Comparison of ENCODE assay signal across 8 cellular contexts in genomic region chr9:131406567-131407436, GRCh38. TPM values are rescaled to one million over a fixed set of nuclear protein-coding genes. Genes with fewer than 3 reads are reported as not detected.
A peak's percentile ranks its signal among the peaks of the same experiment; 100 is the strongest.
DNase-seq lines count a peak whose midpoint lies in the region; ATAC-seq and TF ChIP-seq lines count a peak whose summit lies in the region.

No MANE protein-coding gene starts in this region.

- H3K4me2 ChIP-seq in GM23338, result peak overlapping the region; percentile 70
- H3K4me2 ChIP-seq in fibroblast of lung (ENCODE audit: extremely low read depth, insufficient read depth, low read length), result peak overlapping the region; percentile 97

- intact Hi-C loops in gastrocnemius medialis (cut with DNase I; ENCODE audit: low total_unique reads), result no loop called here

- no peak overlapping the region for H3K9ac ChIP-seq in fibroblast of lung (ENCODE audit: insufficient read depth, low read length)

- H3K4me3 Mint-ChIP-seq in GM23338, result peak overlapping the region; percentile 60

- H3K27ac ChIP-seq in GM23338 (ENCODE audit: low read depth) (peak overlapping the region; percentile 83), VCaP (peak overlapping the region; percentile 27; the same call in 1 of the 2 replicates), fibroblast of lung (ENCODE audit: insufficient read depth, low read length) (peak overlapping the region; percentile 65), gastrocnemius medialis (peak overlapping the region; percentile 85 to 96 (median 92))

- H3K4me1 ChIP-seq in GM23338 (ENCODE audit: insufficient read depth) (peaks cover 86% of the 10 kb centered on the region), fibroblast of lung (ENCODE audit: control insufficient read depth, extremely low read depth, insufficient read depth, low read length) (peaks cover 51% of the 10 kb centered on the region), gastrocnemius medialis (peaks cover 96 to 97% of the 10 kb centered on the region in 2 donors)

- H3K9me3 Mint-ChIP-seq in GM23338, result no peaks in the 10 kb centered on the region; the same call in 2 of the 3 replicates

- H3K79me2 ChIP-seq in GM23338 (replicated peaks; ENCODE audit: insufficient read depth) (peaks cover 100% of the 10 kb centered on the region), fibroblast of lung (ENCODE audit: control insufficient read depth, insufficient read depth, low read length) (peaks cover 95% of the 10 kb centered on the region)

- H3K9me3 ChIP-seq in fibroblast of lung (ENCODE audit: control insufficient read depth, insufficient read depth, low read depth, low read length) (no peaks in the 10 kb centered on the region), gastrocnemius medialis (no peaks in the 10 kb centered on the region)

- no peaks in the 10 kb centered on the region for H3K9me2 ChIP-seq in GM23338 (ENCODE audit: insufficient read depth)

- ATAC-seq in GM23338 (no peak), gastrocnemius medialis (no peak), HG03342 (IDR thresholded peaks at IDR 0.05; ENCODE audit: unreplicated experiment) (no peak)

- no peak for DNase-seq in GM23338 (ENCODE audit: low spot score)
- peak; percentile 23 to 45 for DNase-seq in fibroblast of lung (ENCODE audit: low read depth in 2 of 2)
- no peak for DNase-seq in gastrocnemius medialis
- no peak for DNase-seq in NCI-H446 (lab: John Stamatoyannopoulos, UW)
- DNase-seq in NOMO-1 treated with dmso at 0.1 percent for 144 hours (lab: John Stamatoyannopoulos, UW; ENCODE audit: unreplicated experiment), result no peak
- DNase-seq in GM13976 (ENCODE audit: low spot score), result no peak

- H3F3A ChIP-seq in GM23338 (replicated peaks; ENCODE audit: low read depth), result peaks cover 24% of the 10 kb centered on the region; the same call in 1 of the 2 replicates

- H3K4me3 ChIP-seq in GM23338 (peak overlapping the region; percentile 43), fibroblast of lung (replicated peaks in 1 of 4; ENCODE audit: control extremely low read depth in 1 of 4, insufficient read depth in 1 of 4, low read depth in 3 of 4, low read length in 4 of 4) (peak overlapping the region; percentile 27 to 41 (median 32)), gastrocnemius medialis (peak overlapping the region in 3 of 4 donors; percentile 1 to 24 (median 7))

- in situ Hi-C loops in gastrocnemius medialis (cut with MboI; ENCODE audit: low sequenced_read_pairs in 4 of 4), result no loop called here
- in situ Hi-C loops in GM13976 (cut with MboI; ENCODE audit: low sequenced_read_pairs, unreplicated experiment), result no loop called here

- H2AFZ ChIP-seq in GM23338 (no peak overlapping the region), fibroblast of lung (ENCODE audit: low read length) (no peak overlapping the region)

- peaks cover 88% of the 10 kb centered on the region for H3K4me1 Mint-ChIP-seq in GM23338

- no peak for TF ChIP-seq CTCF in GM23338 (conservative IDR thresholded peaks at IDR 0.05; ENCODE audit: low read depth in 2 of 2)
- no peak for TF ChIP-seq CTCF in VCaP (conservative IDR thresholded peaks at IDR 0.05)
- TF ChIP-seq CTCF in fibroblast of lung (conservative IDR thresholded peaks at IDR 0.05 in 1 of 2, IDR thresholded peaks at IDR 0.05 in 1 of 2; ENCODE audit: low read depth in 1 of 2, low read length in 2 of 2), result no peak
- no peak for TF ChIP-seq CTCF in gastrocnemius medialis (IDR thresholded peaks at IDR 0.05 in 4 of 5, conservative IDR thresholded peaks at IDR 0.05 in 1 of 5)
- no peak for TF ChIP-seq CTCF in GM13976 (IDR thresholded peaks at IDR 0.05; ENCODE audit: borderline replicate concordance, control extremely low read depth, extremely low read depth, insufficient read depth, missing control alignments)

- H3K27ac Mint-ChIP-seq in GM23338, result peak overlapping the region; percentile 96

- 0 out of 2 replicates have a peak, but pooled peaks cover 2% of the 10 kb centered on the region for H3K36me3 ChIP-seq in GM23338 (ENCODE audit: insufficient read depth)
- H3K36me3 ChIP-seq in fibroblast of lung (ENCODE audit: control insufficient read depth, insufficient read depth, low read length), result no peaks in the 10 kb centered on the region
- no peaks in the 10 kb centered on the region for H3K36me3 ChIP-seq in gastrocnemius medialis

- H4K20me1 ChIP-seq in GM23338 (replicated peaks; ENCODE audit: insufficient read depth) (peaks cover 71% of the 10 kb centered on the region), fibroblast of lung (ENCODE audit: control insufficient read depth, extremely low read depth, insufficient read depth, low read length) (peaks cover 2% of the 10 kb centered on the region)

- H3K27me3 ChIP-seq in GM23338 (ENCODE audit: insufficient read depth) (no peaks in the 10 kb centered on the region), fibroblast of lung (ENCODE audit: control insufficient read depth, insufficient read depth, low read length) (no peaks in the 10 kb centered on the region), gastrocnemius medialis (no peaks in the 10 kb centered on the region)

- peaks cover 24% of the 10 kb centered on the region; the same call in 2 of the 3 replicates for H3K36me3 Mint-ChIP-seq in GM23338 (ENCODE audit: low read depth)

- TF ChIP-seq POLR2A in gastrocnemius medialis (IDR thresholded peaks at IDR 0.05), result no peak

- peaks cover 28% of the 10 kb centered on the region for H3K27me3 Mint-ChIP-seq in GM23338 (ENCODE audit: insufficient read depth, low read depth, poor library complexity)

TF ChIP-seq in GM23338, 12 proteins besides CTCF, POLR2A, EP300 and RAD21 (continues in another document):
- no peak for TF ChIP-seq EZH2 (IDR thresholded peaks at IDR 0.05; ENCODE audit: low read depth, unreplicated experiment)
- no peak for TF ChIP-seq EZH2phosphoT487 (IDR thresholded peaks at IDR 0.05; ENCODE audit: unreplicated experiment)
- no peak for TF ChIP-seq CREB1 (CRISPR knock-in tag; IDR thresholded peaks at IDR 0.05; ENCODE audit: low read depth)
- TF ChIP-seq POLR2AphosphoS5 (IDR thresholded peaks at IDR 0.05; ENCODE audit: low read depth), result no peak
- no peak for TF ChIP-seq JUNB (IDR thresholded peaks at IDR 0.05; ENCODE audit: unreplicated experiment)
- TF ChIP-seq REST (IDR thresholded peaks at IDR 0.05; ENCODE audit: unreplicated experiment), result no peak
- no peak for TF ChIP-seq STAT1 (IDR thresholded peaks at IDR 0.05; ENCODE audit: unreplicated experiment)
- TF ChIP-seq NANOG (IDR thresholded peaks at IDR 0.05; ENCODE audit: borderline replicate concordance), result no peak
- TF ChIP-seq ZNF331 (CRISPR knock-in tag; IDR thresholded peaks at IDR 0.05; ENCODE audit: low read depth), result no peak

RNA-seq across cellular contexts. Expression of gene PRRC2B, which starts 12.9 kb away (rescaled TPM):
- total RNA-seq in GM23338 (2014; rRNA removed; shearing (Covaris generic)), result 171 and 193 TPM in 2 replicates
- polyA plus RNA-seq in GM23338 (2016; fragmentation: Nextera tagmentation; extraction: Ambion mirVana), result 41.4 and 45.0 TPM in 2 replicates
- 51.4 and 66.4 TPM in 2 replicates for total RNA-seq in fibroblast of lung
- 29.7 and 29.9 TPM in 2 replicates for polyA plus RNA-seq in fibroblast of lung
- polyA plus RNA-seq in fibroblast of lung (2012), result 47.1 and 74.6 TPM in 2 replicates
- polyA minus RNA-seq in fibroblast of lung (ENCODE audit: low replicate concordance), result 120 and 241 TPM in 2 replicates
- 10 to 100 TPM; 29.9 to 41.6 (median 37.2) TPM for total RNA-seq in gastrocnemius medialis

Comparison
In these comparisons a context has a peak if more than half of its experiments do, and no peak if none do; other contexts are left out.
1. DNase-seq: peak in fibroblast of lung (2 of 2); none in GM23338 (single experiment), gastrocnemius medialis (0 of 2), NCI-H446 (0 of 2), NOMO-1 treated with dmso at 0.1 percent for 144 hours (single experiment) and GM13976 (single experiment).
2. H3K27ac ChIP-seq: peak in every context shown above with its lines; median percentile 92 in gastrocnemius medialis; 83 in GM23338; 65 in fibroblast of lung; 27 in VCaP.
3. Peak in every context shown above with its lines, with median percentiles within 50 percentile points of each other: H3K4me3 ChIP-seq.